In the genomic region with DNA sequence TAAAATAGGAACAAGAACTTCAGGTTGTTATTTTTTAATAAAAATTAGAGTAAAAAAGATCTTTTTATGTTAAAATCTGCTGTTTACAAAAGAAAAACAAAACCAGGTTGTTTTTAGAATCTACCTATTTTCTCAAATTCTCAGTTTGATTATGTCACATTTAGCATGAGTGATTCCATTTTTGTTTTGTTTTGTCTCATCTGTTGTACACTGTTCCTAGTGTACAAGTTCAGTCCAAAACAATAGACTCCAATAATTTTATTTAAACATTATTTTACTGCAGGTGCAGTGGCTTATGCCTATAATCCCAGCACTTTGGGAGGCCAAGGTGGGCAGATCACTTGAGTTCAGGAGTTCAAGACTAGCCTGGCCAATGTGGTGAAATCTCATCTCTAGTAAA, we compare ENCODE assay signal across 7 cellular contexts.
"Had no signal": no experiment of that assay in that cellular context is flagged by ENCODE, and none has a peak within 500 bp of the region (broad histone marks: within the 10 kb centered on the region; RNA-seq: fewer than 3 reads in every experiment).

No MANE protein-coding gene starts in this region.

- H3K27ac ChIP-seq: HL-60 had no signal

- H3K27ac Mint-ChIP-seq: IgD-negative memory B cell had no signal

- DNase-seq: IMR-90, KBM-7 had no signal

- ATAC-seq: HepG2, K562 had no signal

- H3K4me3 ChIP-seq: K562 had no signal

- FAIRE-seq: HepG2, HTR-8/SVneo, K562 had no signal

- H3K27me3 Mint-ChIP-seq: IgD-negative memory B cell had no signal

- H3K4me3 Mint-ChIP-seq: IgD-negative memory B cell had no signal
